Comparison of ENCODE assay signal across 9 cellular contexts in the genomic region with DNA sequence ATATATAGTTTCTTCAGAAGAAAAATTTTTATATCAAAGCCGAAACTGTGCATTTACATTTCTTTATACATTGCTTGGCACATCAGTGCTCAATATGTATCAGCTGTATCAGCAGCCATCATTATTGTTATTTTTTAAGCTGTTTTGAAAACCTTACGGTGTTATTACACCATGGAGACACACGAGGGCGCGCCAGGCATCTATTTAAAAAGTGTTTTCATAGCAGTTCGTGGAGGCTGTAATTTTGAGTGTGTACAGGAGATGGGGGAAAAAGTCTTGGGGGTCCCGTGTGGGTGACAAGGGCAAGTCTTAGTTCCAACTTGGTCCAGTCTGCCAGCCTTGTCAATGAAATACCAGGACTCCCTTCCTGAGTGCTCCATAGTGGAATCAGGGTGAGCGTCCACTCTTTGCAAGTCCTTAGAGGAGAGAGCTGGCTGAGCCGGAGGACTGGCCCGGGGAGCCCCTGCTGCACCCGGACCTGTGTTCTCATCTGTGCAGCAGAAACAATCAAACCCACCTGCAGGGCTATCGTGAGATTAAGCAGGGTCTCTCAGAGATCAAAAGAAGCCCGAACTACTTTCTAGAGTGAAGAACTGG. TPM values are rescaled to one million over a fixed set of nuclear protein-coding genes. Genes with fewer than 3 reads are reported as not detected.
DNase-seq lines count a peak whose midpoint lies in the region; ATAC-seq and TF ChIP-seq lines count a peak whose summit lies in the region.
"Had no signal": no experiment of that assay in that cellular context is flagged by ENCODE, and none has a peak within 500 bp of the region (broad histone marks: within the 10 kb centered on the region; RNA-seq: fewer than 3 reads in every experiment).

No MANE protein-coding gene starts in this region.

- peaks cover 4% of the 10 kb centered on the region for H3K4me1 Mint-ChIP-seq in activated T-cell treated with anti-CD3 and anti-CD28 coated beads, Interleukin-2, amount 50 U/mL, for 72 hours (ENCODE audit: low read depth)

- H3K79me1 ChIP-seq in trophoblast cell (ENCODE audit: low read length), result no peaks in the 10 kb centered on the region

- H4K8ac ChIP-seq in trophoblast cell (ENCODE audit: low read depth, low read length), result no peak overlapping the region

- H3K79me2 ChIP-seq in PC-3 (ENCODE audit: low read length) (no peaks in the 10 kb centered on the region), trophoblast cell (ENCODE audit: control insufficient read depth, insufficient read depth, low read length, poor library complexity) (no peaks in the 10 kb centered on the region)

- no peaks in the 10 kb centered on the region for H3K36me3 Mint-ChIP-seq in activated T-cell treated with anti-CD3 and anti-CD28 coated beads, Interleukin-2, amount 50 U/mL, for 72 hours (ENCODE audit: insufficient read depth in 2 of 2)
- H3K36me3 Mint-ChIP-seq: stimulated activated effector memory CD8-positive, alpha-beta T cell treated with anti-CD3 and anti-CD28 coated beads, Interleukin-12 subunit alpha, Interleukin-12 subunit beta, amount 100 ng/mL, for 72 hours had no signal

- no peak overlapping the region for H3K18ac ChIP-seq in trophoblast cell (ENCODE audit: low read length)

- no peak overlapping the region for H3K14ac ChIP-seq in trophoblast cell (ENCODE audit: low read length)

- no peaks in the 10 kb centered on the region for H4K20me1 ChIP-seq in PC-3 (ENCODE audit: low read length)

- H3K9me3 ChIP-seq in PC-3 (ENCODE audit: low read length) (no peaks in the 10 kb centered on the region), trophoblast cell (ENCODE audit: insufficient read depth, low read depth, low read length) (no peaks in the 10 kb centered on the region)

- no peak overlapping the region for H3K4me3 Mint-ChIP-seq in activated T-cell treated with anti-CD3 and anti-CD28 coated beads, Interleukin-2, amount 50 U/mL, for 72 hours
- H3K4me3 Mint-ChIP-seq: stimulated activated effector memory CD8-positive, alpha-beta T cell treated with anti-CD3 and anti-CD28 coated beads, Interleukin-12 subunit alpha, Interleukin-12 subunit beta, amount 100 ng/mL, for 72 hours had no signal

- H3K36me3 ChIP-seq in PC-3 (ENCODE audit: low read depth, low read length) (no peaks in the 10 kb centered on the region), trophoblast cell (ENCODE audit: control insufficient read depth in 1 of 2, insufficient read depth in 2 of 2, low read length in 2 of 2) (no peaks in the 10 kb centered on the region)

- no peak overlapping the region for H3K27ac Mint-ChIP-seq in activated T-cell treated with anti-CD3 and anti-CD28 coated beads, Interleukin-2, amount 50 U/mL, for 72 hours
- H3K27ac Mint-ChIP-seq: stimulated activated effector memory CD8-positive, alpha-beta T cell treated with anti-CD3 and anti-CD28 coated beads, Interleukin-12 subunit alpha, Interleukin-12 subunit beta, amount 100 ng/mL, for 72 hours had no signal

- DNase-seq in COLO668 (lab: John Stamatoyannopoulos, UW; ENCODE audit: unreplicated experiment), result peak; percentile 61
- peak; percentile 27 for DNase-seq in HuH-7 (ENCODE audit: low spot score)
- DNase-seq in PC-3, result peak; percentile 82
- peak; percentile 53 to 56 for DNase-seq in activated T-cell treated with anti-CD3 and anti-CD28 coated beads, Interleukin-2, amount 50 U/mL, for 72 hours
- DNase-seq in foreskin fibroblast, result peak; percentile 29 to 78
- DNase-seq in trophoblast cell, result peak; percentile 53 to 86
- DNase-seq in NCI-H1048 (lab: John Stamatoyannopoulos, UW), result no peak

- intact Hi-C loops in PC-3 (cut with micrococcal nuclease), result loop anchor here (5.0 to 10.0 kb wide), 2 partner anchors 202 to 630 kb away; no protein-coding TSS in a partner anchor

- no peak overlapping the region for H2AK5ac ChIP-seq in trophoblast cell (ENCODE audit: low read length)

- H3K4me1 ChIP-seq in PC-3 (ENCODE audit: insufficient read depth, low read length), result peaks cover 5% of the 10 kb centered on the region
- H3K4me1 ChIP-seq in trophoblast cell (ENCODE audit: control insufficient read depth in 1 of 2, insufficient read depth in 2 of 2, low read length in 2 of 2), result no peaks in the 10 kb centered on the region

- H3K27ac ChIP-seq in PC-3 (ENCODE audit: low read length) (no peak overlapping the region), trophoblast cell (ENCODE audit: low read depth, low read length) (no peak overlapping the region)

- H2AFZ ChIP-seq in PC-3 (ENCODE audit: low read length) (peak overlapping the region; percentile 71), trophoblast cell (ENCODE audit: insufficient read depth, low read length, poor library complexity) (no peak overlapping the region)

- H3K9me3 Mint-ChIP-seq in activated T-cell treated with anti-CD3 and anti-CD28 coated beads, Interleukin-2, amount 50 U/mL, for 72 hours, result no peaks in the 10 kb centered on the region
- H3K9me3 Mint-ChIP-seq: stimulated activated effector memory CD8-positive, alpha-beta T cell treated with anti-CD3 and anti-CD28 coated beads, Interleukin-12 subunit alpha, Interleukin-12 subunit beta, amount 100 ng/mL, for 72 hours had no signal

- no peak overlapping the region for H3K4ac ChIP-seq in trophoblast cell (ENCODE audit: low read depth, low read length)

- H3F3A ChIP-seq in PC-3 (ENCODE audit: low read length, unreplicated experiment), result no peaks in the 10 kb centered on the region

- POLR2A ChIA-PET in PC-3 (lab: Charles Lee; ENCODE audit: unreplicated experiment), result no interaction called here

- no CpG with 5 or more reads among the region's 13 CpGs for WGBS in trophoblast cell (ENCODE audit: extremely low coverage, insufficient coverage, insufficient read length)

- H3K27me3 ChIP-seq in PC-3 (ENCODE audit: low read length) (no peaks in the 10 kb centered on the region), trophoblast cell (ENCODE audit: insufficient read depth, low read length) (no peaks in the 10 kb centered on the region)

- no peak overlapping the region for H2BK120ac ChIP-seq in trophoblast cell (ENCODE audit: insufficient read depth, low read length, poor library complexity)

- H3K9ac ChIP-seq in PC-3 (ENCODE audit: low read length) (no peak overlapping the region), trophoblast cell (ENCODE audit: low read length) (no peak overlapping the region)

- BruUV-seq in PC-3 (replicated peaks; lab: Mats Ljungman, UMichigan), result no TSS peak

- H4K91ac ChIP-seq in trophoblast cell (ENCODE audit: low read depth, low read length), result no peak overlapping the region

- no peak overlapping the region for H2BK12ac ChIP-seq in trophoblast cell (ENCODE audit: low read length)

- ATAC-seq in PC-3, result peak; percentile 44
- no peak for ATAC-seq in activated T-cell treated with anti-CD3 and anti-CD28 coated beads, Interleukin-2, amount 50 U/mL, for 72 hours (replicated peaks in 1 of 2)
- ATAC-seq in HG03460 (IDR thresholded peaks at IDR 0.05; ENCODE audit: unreplicated experiment), result no peak
- ATAC-seq: stimulated activated effector memory CD8-positive, alpha-beta T cell treated with anti-CD3 and anti-CD28 coated beads, Interleukin-12 subunit alpha, Interleukin-12 subunit beta, amount 100 ng/mL, for 72 hours had no signal

- H3K4me2 ChIP-seq in PC-3 (ENCODE audit: low read length) (peak overlapping the region; percentile 80), trophoblast cell (ENCODE audit: low read length) (peak overlapping the region; percentile 4)

- no peaks in the 10 kb centered on the region for H3K9me2 ChIP-seq in PC-3 (replicated peaks; ENCODE audit: low read length)

- peak; percentile 93 for TF ChIP-seq CTCF in PC-3 (conservative IDR thresholded peaks at IDR 0.05; ENCODE audit: low read depth, low read length)
- TF ChIP-seq CTCF in foreskin fibroblast (IDR thresholded peaks at IDR 0.05; ENCODE audit: low read depth, low read length), result peak; percentile 72

- no peak overlapping the region for H4K12ac ChIP-seq in trophoblast cell (ENCODE audit: low read depth, low read length)

- peaks cover 41% of the 10 kb centered on the region for H3K27me3 Mint-ChIP-seq in activated T-cell treated with anti-CD3 and anti-CD28 coated beads, Interleukin-2, amount 50 U/mL, for 72 hours (ENCODE audit: low read depth)

- CTCF ChIA-PET in PC-3 (lab: Charles Lee), result interaction anchor here (0.6 to 2.1 kb wide), 6 partner anchors 13 to 453 kb away, joined by 3 to 6 read pairs (median 3); no protein-coding TSS in a partner anchor

- H2BK5ac ChIP-seq in trophoblast cell (ENCODE audit: low read depth, low read length, poor library complexity), result no peak overlapping the region

- H3K4me3 ChIP-seq in PC-3 (ENCODE audit: low read length) (peak overlapping the region; percentile 62), foreskin fibroblast (ENCODE audit: low read depth in 1 of 2, low read length in 2 of 2) (peak overlapping the region in 1 of 2 donors; percentile 36), trophoblast cell (ENCODE audit: low read depth, low read length) (no peak overlapping the region)

- no peak overlapping the region for H3K23ac ChIP-seq in trophoblast cell (ENCODE audit: low read length)

RNA-seq across cellular contexts. Expression of a gene that starts 43.3 kb away (rescaled TPM):
- 9.6 and 10.8 TPM in 2 replicates for total RNA-seq in PC-3 (2014; rRNA removed)
- total RNA-seq in activated T-cell treated with anti-CD3 and anti-CD28 coated beads, Interleukin-2, amount 50 U/mL, for 72 hours, result under 1 TPM in 1 of 2 donors, not detected in 1; 0.07 TPM
- 10.2 TPM in 2 replicates for polyA plus RNA-seq in trophoblast cell (2013)
